ENCODE assay signal across 31 cellular contexts in the genomic region with DNA sequence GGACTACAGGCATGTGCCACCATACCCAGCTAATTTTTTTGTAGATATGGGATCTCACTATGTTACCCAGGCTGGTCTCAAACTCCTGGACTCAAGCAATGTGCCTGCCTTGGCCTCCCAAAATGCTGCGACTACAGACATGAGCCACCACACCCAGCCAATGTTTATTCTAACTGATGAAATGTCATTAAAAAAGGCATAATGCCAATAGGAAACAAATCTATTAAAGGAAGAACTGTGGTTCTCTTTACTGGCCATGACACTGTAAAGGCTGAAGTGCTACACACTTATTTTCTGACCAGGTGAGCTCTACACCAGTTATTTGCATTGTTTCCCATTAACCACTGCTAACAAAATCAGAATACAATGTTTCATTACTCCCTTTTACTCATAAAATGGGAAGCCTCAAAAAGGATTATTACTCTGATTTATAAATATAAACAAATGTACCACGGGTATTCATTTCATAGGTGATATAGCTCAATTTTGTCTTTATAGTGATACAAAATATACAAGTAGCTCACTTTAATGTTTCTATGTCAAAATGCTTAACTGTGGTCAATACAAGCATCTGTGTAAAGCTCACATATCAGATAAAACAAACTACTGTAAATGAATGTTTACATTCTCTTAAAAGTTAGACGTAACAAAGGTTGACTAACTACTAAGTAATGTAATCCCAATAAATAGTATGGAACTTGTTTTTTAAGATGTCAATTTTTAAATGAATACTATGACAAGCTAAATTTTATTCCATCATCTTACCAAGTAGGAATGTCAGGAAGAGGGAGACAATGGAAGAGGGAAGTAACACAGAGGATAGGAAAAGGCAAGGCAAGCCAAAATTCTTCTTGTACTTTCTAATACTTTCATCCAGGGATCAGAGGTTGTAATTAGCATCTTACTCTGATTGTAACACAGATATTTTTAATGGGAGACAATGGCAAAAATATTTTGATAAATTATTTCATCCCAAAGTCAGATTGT.
A peak's percentile ranks its signal among the peaks of the same experiment; 100 is the strongest.
DNase-seq lines count a peak whose midpoint lies in the region; ATAC-seq, FAIRE-seq and TF ChIP-seq lines count a peak whose summit lies in the region.
"Had no signal": no experiment of that assay in that cellular context is flagged by ENCODE, and none has a peak within 500 bp of the region (broad histone marks: within the 10 kb centered on the region; RNA-seq: fewer than 3 reads in every experiment).

No MANE protein-coding gene starts in this region.

- no peak overlapping the region for H3K4me3 Mint-ChIP-seq in memory B cell
- H3K4me3 Mint-ChIP-seq: activated naive CD4-positive, alpha-beta T cell treated with anti-CD3 and anti-CD28 coated beads, Interleukin-2, amount 50 U/mL, for 24 hours; CD8-positive, alpha-beta memory T cell; neural crest cell; T-helper 17 cell had no signal

- no peaks in the 10 kb centered on the region for H3K27me3 Mint-ChIP-seq in memory B cell
- H3K27me3 Mint-ChIP-seq: activated naive CD4-positive, alpha-beta T cell treated with anti-CD3 and anti-CD28 coated beads, Interleukin-2, amount 50 U/mL, for 24 hours; CD8-positive, alpha-beta memory T cell; T-helper 17 cell had no signal

- TF ChIP-seq RAD21 in GM12878 (IDR thresholded peaks at IDR 0.05; ENCODE audit: insufficient read depth, low read depth, low read length) = no peak

- intact Hi-C loops in GM12878 (cut with micrococcal nuclease; ENCODE audit: unreplicated experiment) = no loop called here

- 95% methylated on average over 3 of the region's 3 CpGs for WGBS in GM12878 (ENCODE audit: insufficient coverage, insufficient replicate concordance, low lambda C conversion rate, missing lambda C conversion rate)

- peak overlapping the region; percentile 51 for H3K27ac Mint-ChIP-seq in memory B cell
- H3K27ac Mint-ChIP-seq: activated naive CD4-positive, alpha-beta T cell treated with anti-CD3 and anti-CD28 coated beads, Interleukin-2, amount 50 U/mL, for 24 hours; CD8-positive, alpha-beta memory T cell; T-helper 17 cell had no signal

- H3K9me3 ChIP-seq in GM12878 (replicated peaks; ENCODE audit: control insufficient read depth, insufficient read depth, low read length) = no peaks in the 10 kb centered on the region
- H3K9me3 ChIP-seq: A549, pancreas, SK-N-SH, upper lobe of right lung had no signal

- no peak overlapping the region for H3K4me3 ChIP-seq in GM12878
- H3K4me3 ChIP-seq: A549, pancreas, upper lobe of right lung had no signal

- no peak for TF ChIP-seq CTCF in 22Rv1 (IDR thresholded peaks at IDR 0.05)
- no peak for TF ChIP-seq CTCF in GM12878 (IDR thresholded peaks at IDR 0.05 in 2 of 3, conservative IDR thresholded peaks at IDR 0.05 in 1 of 3; ENCODE audit: control insufficient read depth in 2 of 3, extremely low read depth in 1 of 3, insufficient read depth in 1 of 3, low read depth in 3 of 3, low read length in 3 of 3)

- no peak overlapping the region for H3K9ac ChIP-seq in GM12878 (ENCODE audit: control insufficient read depth, insufficient read depth, low read length)
- H3K9ac ChIP-seq: SK-N-SH had no signal

- H3K4me2 ChIP-seq in GM12878 (ENCODE audit: control insufficient read depth, insufficient read depth) = no peak overlapping the region
- H3K4me2 ChIP-seq: A549, SK-N-SH had no signal

- TF ChIP-seq POLR2A in GM12878 (IDR thresholded peaks at IDR 0.05; ENCODE audit: low read depth, low read length) = no peak

- in situ Hi-C loops in GM12878 (cut with MboI) = no loop called here

- ATAC-seq in GM12878 = no peak
- ATAC-seq in memory B cell (ENCODE audit: low read depth) = no peak
- ATAC-seq: A549, HepG2, pancreas, T-helper 17 cell, upper lobe of right lung had no signal

- CTCF ChIA-PET in GM12878 (lab: Yijun Ruan, JAX) = interaction anchor here (0.7 to 2.7 kb wide), 4 partner anchors 19 to 187 kb away, joined by 3 to 10 read pairs (median 4); no protein-coding TSS in a partner anchor

- H3K27ac ChIP-seq in 22Rv1 (peak overlapping the region; percentile 50), GM12878 (ENCODE audit: control insufficient read depth, insufficient read depth) (no peak overlapping the region)
- H3K27ac ChIP-seq: A549, brain microvascular endothelial cell, pancreas, upper lobe of right lung had no signal

- H3K4me1 ChIP-seq in GM12878 (ENCODE audit: control insufficient read depth, insufficient read depth, low read length) = peaks cover 4% of the 10 kb centered on the region
- H3K4me1 ChIP-seq: pancreas, upper lobe of right lung had no signal

- POLR2A ChIA-PET in GM12878 (lab: Charles Lee) = no interaction called here

- no TSS peak for BruUV-seq in GM12878 (replicated peaks; lab: Mats Ljungman, UMichigan)

- peak; percentile 7 for FAIRE-seq in GM12878 (lab: Jason Lieb, UNC)
- FAIRE-seq: A549, HepG2, pancreas had no signal

- H3K36me3 ChIP-seq in GM12878 (ENCODE audit: control insufficient read depth in 2 of 2, insufficient read depth in 2 of 2, low read length in 1 of 2) = peaks cover 0 to 7% of the 10 kb centered on the region in 2 experiments; a peak in 3 of 4 replicates
- H3K36me3 ChIP-seq: brain microvascular endothelial cell, pancreas had no signal

- RAD21 ChIA-PET in GM12878 (lab: Charles Lee; ENCODE audit: unreplicated experiment) = interaction anchor here (0.7 to 1.0 kb wide), 3 partner anchors 13 to 172 kb away, joined by 3 to 4 read pairs (median 3); no protein-coding TSS in a partner anchor

- H3K36me3 Mint-ChIP-seq in memory B cell = peaks cover 19% of the 10 kb centered on the region

- no peak for TF ChIP-seq EP300 in GM12878 (IDR thresholded peaks at IDR 0.05; ENCODE audit: borderline replicate concordance in 1 of 2, control insufficient read depth in 1 of 2, low read depth in 2 of 2, low read length in 2 of 2)

- H3K4me1 Mint-ChIP-seq in memory B cell = peaks cover 15% of the 10 kb centered on the region
- H3K4me1 Mint-ChIP-seq: activated naive CD4-positive, alpha-beta T cell treated with anti-CD3 and anti-CD28 coated beads, Interleukin-2, amount 50 U/mL, for 24 hours; CD8-positive, alpha-beta memory T cell; neural crest cell; T-helper 17 cell had no signal

- H3K27me3 ChIP-seq in GM12878 (replicated peaks in 1 of 2; ENCODE audit: control insufficient read depth in 2 of 2, insufficient read depth in 2 of 2, low read length in 1 of 2) = no peaks in the 10 kb centered on the region
- H3K27me3 ChIP-seq: brain microvascular endothelial cell, pancreas, upper lobe of right lung had no signal

- H3K79me2 ChIP-seq in GM12878 (ENCODE audit: control insufficient read depth, insufficient read depth, low read length) = no peaks in the 10 kb centered on the region; the same call in 1 of the 2 replicates

- SMC1A ChIA-PET in GM12878 (lab: Charles Lee; ENCODE audit: uncharacterized antibody, unreplicated experiment) = interaction anchor here (0.7 to 3.0 kb wide), 4 partner anchors 10 to 735 kb away, joined by 3 to 11 read pairs (median 3); no protein-coding TSS in a partner anchor

- DNase-seq in HCEC 1CT (peak; percentile 6), GM12878 (ENCODE audit: low read depth, low spot score) (no peak), memory B cell (ENCODE audit: low spot score in 2 of 2) (no peak), T-helper 2 cell (no peak), SHP77 (lab: John Stamatoyannopoulos, UW) (no peak), SKM-1 treated with dmso at 0.1 percent for 144 hours (lab: John Stamatoyannopoulos, UW; ENCODE audit: unreplicated experiment) (no peak)
- no peak for DNase-seq in stimulated activated CD8-positive, alpha-beta memory T cell treated with anti-CD3 and anti-CD28 coated beads, Interleukin-4, amount 100 ng/mL, for 48 hours
- DNase-seq: activated CD4-positive, alpha-beta T cell treated with anti-CD3 and anti-CD28 coated beads, Interleukin-2, amount 50 U/mL, for 48 hours; activated CD4-positive, CD25-positive, alpha-beta regulatory T cell treated with anti-CD3 and anti-CD28 coated beads, Interleukin-2, amount 50 U/mL, for 72 hours; activated CD8-positive, alpha-beta memory T cell treated with anti-CD3 and anti-CD28 coated beads, Interleukin-2, amount 50 U/mL, for 4 hours; amniotic stem cell; brain microvascular endothelial cell; CD8-positive, alpha-beta memory T cell; cerebellar nuclear complex; H7; hippocampal formation; Kasumi-1; MV-4-11; NCI-H146; OCI-M1; pancreas; retina; SK-N-SH; stimulated activated naive CD4-positive, alpha-beta T cell treated with Interleukin-2 at 50 U/mL for 16 hours; T-helper 17 cell; upper lobe of right lung had no signal

- no peak overlapping the region for H2AFZ ChIP-seq in GM12878 (ENCODE audit: control insufficient read depth, low read depth, low read length)

- H4K20me1 ChIP-seq in GM12878 (ENCODE audit: control insufficient read depth, insufficient read depth) = no peaks in the 10 kb centered on the region

- H3K9me3 Mint-ChIP-seq in memory B cell = no peaks in the 10 kb centered on the region
- H3K9me3 Mint-ChIP-seq: activated naive CD4-positive, alpha-beta T cell treated with anti-CD3 and anti-CD28 coated beads, Interleukin-2, amount 50 U/mL, for 24 hours; CD8-positive, alpha-beta memory T cell; neural crest cell had no signal

TF ChIP-seq in GM12878, 131 proteins besides CTCF, POLR2A, EP300 and RAD21 (continues in another document):
- TF ChIP-seq ZSCAN29 (IDR thresholded peaks at IDR 0.05) (no peak), RBBP5 (conservative IDR thresholded peaks at IDR 0.05) (no peak), SUZ12 (IDR thresholded peaks at IDR 0.05; ENCODE audit: unreplicated experiment) (no peak), SP1 (IDR thresholded peaks at IDR 0.05; ENCODE audit: low read depth, low read length) (no peak), CBX5 (IDR thresholded peaks at IDR 0.05; ENCODE audit: low read depth) (no peak), KAT2A (conservative IDR thresholded peaks at IDR 0.05; ENCODE audit: control insufficient read depth, low read depth, low read length) (no peak), RB1 (IDR thresholded peaks at IDR 0.05; ENCODE audit: borderline replicate concordance) (no peak), HDAC6 (IDR thresholded peaks at IDR 0.05; ENCODE audit: unreplicated experiment) (no peak), CEBPB (IDR thresholded peaks at IDR 0.05; ENCODE audit: borderline replicate concordance in 1 of 2, low read depth in 2 of 2, low read length in 2 of 2) (no peak), NR2C1 (IDR thresholded peaks at IDR 0.05) (no peak), KLF5 (IDR thresholded peaks at IDR 0.05; ENCODE audit: partially characterized antibody) (no peak)
